Comparison of ENCODE assay signal across 8 cellular contexts in the genomic region with DNA sequence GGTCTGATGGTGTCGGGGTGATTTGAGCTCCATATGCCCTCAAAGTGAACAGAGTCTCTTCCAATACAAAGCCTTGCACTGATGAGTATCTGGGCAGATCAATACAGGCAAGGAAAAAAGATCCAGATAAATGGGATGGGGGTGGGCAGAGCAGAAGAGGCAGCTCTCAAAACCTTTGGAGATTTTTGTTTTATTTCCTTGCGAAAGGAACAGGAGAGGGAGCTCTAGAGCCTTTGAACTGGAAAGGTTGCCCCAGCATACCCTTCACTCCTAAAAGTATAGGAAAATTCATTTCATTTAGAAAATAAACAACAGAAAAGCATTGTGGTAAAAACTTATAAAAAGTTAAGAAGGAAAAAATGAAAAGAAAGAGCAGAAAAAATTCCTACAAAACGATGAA. TPM values are rescaled to one million over a fixed set of nuclear protein-coding genes. Genes with fewer than 3 reads are reported as not detected.
DNase-seq lines count a peak whose midpoint lies in the region; ATAC-seq and TF ChIP-seq lines count a peak whose summit lies in the region.

No MANE protein-coding gene starts in this region.

- no peak overlapping the region for H2BK15ac ChIP-seq in mesenchymal stem cell (ENCODE audit: low read depth, poor library complexity, severe bottlenecking)

- no peak overlapping the region for H2BK5ac ChIP-seq in mesenchymal stem cell (ENCODE audit: low read depth, low read length, poor library complexity, severe bottlenecking)

- peak overlapping the region; percentile 14 for H3K27ac ChIP-seq in angular gyrus (ENCODE audit: low read depth, low read length)
- no peak overlapping the region for H3K27ac ChIP-seq in mesenchymal stem cell (ENCODE audit: low read length, poor library complexity, severe bottlenecking)

- no peak overlapping the region for H3K4me2 ChIP-seq in mesenchymal stem cell (ENCODE audit: low read length, poor library complexity, severe bottlenecking)

- H3K4me3 ChIP-seq in LNCaP clone FGC (ENCODE audit: low read depth, low read length) (no peak overlapping the region), mesenchymal stem cell (ENCODE audit: insufficient read depth in 1 of 2, low read depth in 1 of 2, low read length in 2 of 2) (no peak overlapping the region)

- H2BK120ac ChIP-seq in mesenchymal stem cell (ENCODE audit: low read depth, low read length), result no peak overlapping the region

- H4K8ac ChIP-seq in mesenchymal stem cell (ENCODE audit: low read length), result no peak overlapping the region

- no peak overlapping the region for H2BK12ac ChIP-seq in mesenchymal stem cell (ENCODE audit: low read length in 2 of 2)

- peak; percentile 26 for DNase-seq in EH (ENCODE audit: low read depth)
- no peak for DNase-seq in LNCaP clone FGC (ENCODE audit: low read depth)
- peak; percentile 25 for DNase-seq in mesenchymal stem cell
- DNase-seq in islet precursor cell, result no peak
- no peak for DNase-seq in DMS114 treated with DMSO at 0.1 percent for 48 hours (lab: John Stamatoyannopoulos, UW; ENCODE audit: unreplicated experiment)

- no peak overlapping the region for H3K18ac ChIP-seq in mesenchymal stem cell (ENCODE audit: low read depth in 1 of 2, low read length in 2 of 2)

- H4K91ac ChIP-seq in mesenchymal stem cell (ENCODE audit: low read length), result no peak overlapping the region

- 56% methylated on average over 1 of the region's 3 CpGs for WGBS in mesenchymal stem cell

- no peak overlapping the region for H3K14ac ChIP-seq in mesenchymal stem cell (ENCODE audit: low read length in 2 of 2)

- H3K9me3 ChIP-seq in mesenchymal stem cell (ENCODE audit: control insufficient read depth, low read length), result peaks cover 15% of the 10 kb centered on the region

- TF ChIP-seq CTCF in LNCaP clone FGC (IDR thresholded peaks at IDR 0.05; ENCODE audit: control insufficient read depth, extremely low read depth, insufficient read depth), result peak; percentile 43

- H3K79me1 ChIP-seq in mesenchymal stem cell (replicated peaks; ENCODE audit: low read length, poor library complexity, severe bottlenecking), result no peaks in the 10 kb centered on the region

- H2AK5ac ChIP-seq in mesenchymal stem cell (ENCODE audit: low read length, severe bottlenecking), result no peak overlapping the region

- H3K27me3 ChIP-seq in mesenchymal stem cell (ENCODE audit: control insufficient read depth in 1 of 2, insufficient read depth in 1 of 2, low read length in 2 of 2), result peaks cover 17 to 65% of the 10 kb centered on the region in 2 experiments

- no peak overlapping the region for H2AFZ ChIP-seq in mesenchymal stem cell (ENCODE audit: low read depth, low read length)

- H3K4ac ChIP-seq in mesenchymal stem cell (ENCODE audit: low read depth in 1 of 2, low read length in 2 of 2), result no peak overlapping the region

- no peaks in the 10 kb centered on the region for H3K4me1 ChIP-seq in mesenchymal stem cell (ENCODE audit: control insufficient read depth, insufficient read depth, low read depth, low read length)

- no peaks in the 10 kb centered on the region for H3K36me3 ChIP-seq in mesenchymal stem cell (ENCODE audit: control insufficient read depth in 1 of 2, insufficient read depth in 2 of 2, low read depth in 1 of 2, low read length in 2 of 2)

- H3K23ac ChIP-seq in mesenchymal stem cell (ENCODE audit: low read length in 2 of 2), result no peak overlapping the region

- no peak overlapping the region for H3K9ac ChIP-seq in mesenchymal stem cell (ENCODE audit: low read length)

- no peak for ATAC-seq in HG03196 (IDR thresholded peaks at IDR 0.05; ENCODE audit: unreplicated experiment)
- no peak for ATAC-seq in HG03108 (IDR thresholded peaks at IDR 0.05; ENCODE audit: unreplicated experiment)

RNA-seq across cellular contexts. Expression of gene OLIG2, which starts 31.4 kb away (rescaled TPM):
- 0.44 TPM for polyA plus RNA-seq in mesenchymal stem cell (2013, experiment 1 of 2)
- 0.38 TPM for polyA plus RNA-seq in mesenchymal stem cell (2013, experiment 2 of 2)

Comparison
In these comparisons a context has a peak if more than half of its experiments do, and no peak if none do; other contexts are left out.
1. DNase-seq: peak in EH (single experiment) and mesenchymal stem cell (single experiment); none in LNCaP clone FGC (single experiment), islet precursor cell (single experiment) and DMS114 treated with DMSO at 0.1 percent for 48 hours (single experiment).